In the genomic region with DNA sequence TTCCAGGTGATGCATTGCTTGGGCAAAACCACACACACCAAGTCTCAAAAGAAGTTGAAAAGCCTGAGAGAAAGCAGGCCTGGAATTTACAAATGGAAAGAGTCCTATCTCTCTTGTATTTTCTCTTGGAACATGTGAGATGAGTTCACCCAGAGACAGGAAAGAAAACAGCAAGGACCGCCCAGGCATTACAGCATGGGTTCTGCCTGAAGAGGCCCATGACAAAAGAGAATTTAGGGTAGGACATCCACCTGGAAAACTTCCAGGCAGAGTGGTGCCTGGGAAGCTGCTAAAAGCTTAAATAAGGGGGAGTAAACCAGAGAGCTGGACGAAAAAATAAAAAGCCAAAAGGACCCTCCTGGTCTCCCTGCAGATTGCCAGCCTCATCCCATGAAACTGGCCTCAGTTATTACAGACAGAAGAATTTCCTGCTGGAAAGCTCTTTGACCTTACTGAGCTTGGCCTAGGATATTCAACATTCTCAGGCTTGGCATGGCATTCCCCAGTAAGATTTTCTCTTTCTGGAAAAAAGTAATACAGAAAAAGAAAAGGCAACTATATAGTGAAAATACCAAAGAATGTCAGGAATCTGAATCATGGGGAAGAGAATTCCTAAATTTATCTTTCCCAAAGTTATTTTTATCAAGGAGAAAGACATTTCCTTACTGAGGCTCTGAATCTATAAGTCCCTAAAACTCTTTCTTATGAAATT, we compare ENCODE assay signal across 2 cellular contexts.
TF ChIP-seq lines count a peak whose summit lies in the region.

No MANE protein-coding gene starts in this region.

TF ChIP-seq in liver, 16 proteins besides CTCF, POLR2A, EP300 and RAD21:
- peak; percentile 55 for TF ChIP-seq NR2F2 (IDR thresholded peaks at IDR 0.05)
- TF ChIP-seq, protein P1, sequence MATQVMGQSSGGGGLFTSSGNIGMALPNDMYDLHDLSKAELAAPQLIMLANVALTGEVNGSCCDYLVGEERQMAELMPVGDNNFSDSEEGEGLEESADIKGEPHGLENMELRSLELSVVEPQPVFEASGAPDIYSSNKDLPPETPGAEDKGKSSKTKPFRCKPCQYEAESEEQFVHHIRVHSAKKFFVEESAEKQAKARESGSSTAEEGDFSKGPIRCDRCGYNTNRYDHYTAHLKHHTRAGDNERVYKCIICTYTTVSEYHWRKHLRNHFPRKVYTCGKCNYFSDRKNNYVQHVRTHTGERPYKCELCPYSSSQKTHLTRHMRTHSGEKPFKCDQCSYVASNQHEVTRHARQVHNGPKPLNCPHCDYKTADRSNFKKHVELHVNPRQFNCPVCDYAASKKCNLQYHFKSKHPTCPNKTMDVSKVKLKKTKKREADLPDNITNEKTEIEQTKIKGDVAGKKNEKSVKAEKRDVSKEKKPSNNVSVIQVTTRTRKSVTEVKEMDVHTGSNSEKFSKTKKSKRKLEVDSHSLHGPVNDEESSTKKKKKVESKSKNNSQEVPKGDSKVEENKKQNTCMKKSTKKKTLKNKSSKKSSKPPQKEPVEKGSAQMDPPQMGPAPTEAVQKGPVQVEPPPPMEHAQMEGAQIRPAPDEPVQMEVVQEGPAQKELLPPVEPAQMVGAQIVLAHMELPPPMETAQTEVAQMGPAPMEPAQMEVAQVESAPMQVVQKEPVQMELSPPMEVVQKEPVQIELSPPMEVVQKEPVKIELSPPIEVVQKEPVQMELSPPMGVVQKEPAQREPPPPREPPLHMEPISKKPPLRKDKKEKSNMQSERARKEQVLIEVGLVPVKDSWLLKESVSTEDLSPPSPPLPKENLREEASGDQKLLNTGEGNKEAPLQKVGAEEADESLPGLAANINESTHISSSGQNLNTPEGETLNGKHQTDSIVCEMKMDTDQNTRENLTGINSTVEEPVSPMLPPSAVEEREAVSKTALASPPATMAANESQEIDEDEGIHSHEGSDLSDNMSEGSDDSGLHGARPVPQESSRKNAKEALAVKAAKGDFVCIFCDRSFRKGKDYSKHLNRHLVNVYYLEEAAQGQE (IDR thresholded peaks at IDR 0.05) = no peak

TF ChIP-seq in H1, 55 proteins besides CTCF, POLR2A, EP300 and RAD21:
- TF ChIP-seq HDAC6 (IDR thresholded peaks at IDR 0.05; ENCODE audit: low read depth, low read length) (no peak), KDM5A (IDR thresholded peaks at IDR 0.05; ENCODE audit: low read length) (no peak), CEBPB (IDR thresholded peaks at IDR 0.05; ENCODE audit: low read depth, low read length) (no peak), SIRT6 (IDR thresholded peaks at IDR 0.05; ENCODE audit: low read length) (no peak), TCF12 (IDR thresholded peaks at IDR 0.05; ENCODE audit: low read depth, low read length) (no peak), SIN3A (conservative IDR thresholded peaks at IDR 0.05 in 1 of 2, IDR thresholded peaks at IDR 0.05 in 1 of 2; ENCODE audit: low read depth in 1 of 2, low read length in 2 of 2) (no peak), SAP30 (IDR thresholded peaks at IDR 0.05; ENCODE audit: insufficient read depth, insufficient replicate concordance, low read length) (no peak)
